27 cellular contexts compared by ENCODE assay signal in genomic region chr16:80116711-80117110, GRCh38.
"Had no signal": no experiment of that assay in that cellular context is flagged by ENCODE, and none has a peak within 500 bp of the region (broad histone marks: within the 10 kb centered on the region; RNA-seq: fewer than 3 reads in every experiment).

No MANE protein-coding gene starts in this region.

- ATAC-seq: gastrocnemius medialis, heart right ventricle, left lung, left ventricle myocardium superior, lower lobe of right lung, mucosa of descending colon had no signal

- H3K36me3 Mint-ChIP-seq: mesothelial cell of epicardium, naive B cell had no signal

- H3K4me1 ChIP-seq: colonic mucosa, gastrocnemius medialis, left lung, lower lobe of right lung had no signal

- H3K9me3 ChIP-seq: colonic mucosa, esophagus squamous epithelium, gastrocnemius medialis, heart right ventricle, left lung, lower lobe of right lung, mucosa of descending colon had no signal

- H3K9me3 Mint-ChIP-seq: mesothelial cell of epicardium, naive B cell had no signal

- H3K4me3 ChIP-seq: colonic mucosa, dorsolateral prefrontal cortex, esophagus squamous epithelium, gastrocnemius medialis, heart right ventricle, left lung, lower lobe of right lung, mucosa of descending colon had no signal

- H3K27ac ChIP-seq: colonic mucosa, dorsolateral prefrontal cortex, epithelial cell of prostate, gastrocnemius medialis, heart right ventricle, left lung, lower lobe of right lung had no signal

- DNase-seq: colonic mucosa; cortex of kidney; dermis blood vessel endothelial cell; dorsolateral prefrontal cortex; effector CD4-positive, alpha-beta T cell; effector memory CD4-positive, alpha-beta T cell; erythroblast; esophagus squamous epithelium; foreskin fibroblast; foreskin melanocyte; gastrocnemius medialis; glutamatergic neuron; head of caudate nucleus; heart right ventricle; hippocampal formation; kidney; kidney glomerular epithelial cell; left lung; left ventricle myocardium superior; lower lobe of right lung; mesenchymal stem cell; mucosa of descending colon; naive B cell had no signal

- H3K4me1 Mint-ChIP-seq: mesothelial cell of epicardium, naive B cell had no signal

- H3K27ac Mint-ChIP-seq: mesothelial cell of epicardium, naive B cell had no signal

- H3K4me3 Mint-ChIP-seq: mesothelial cell of epicardium, naive B cell had no signal

- FAIRE-seq: endothelial cell of umbilical vein, islet of Langerhans, kidney had no signal

- H3K36me3 ChIP-seq: colonic mucosa, esophagus squamous epithelium, gastrocnemius medialis, heart right ventricle, left lung, lower lobe of right lung had no signal

- H3K27me3 ChIP-seq: colonic mucosa, esophagus squamous epithelium, gastrocnemius medialis, left lung had no signal
